In genomic region chr6:128521302-128521632, GRCh38 we compare ENCODE assay signal across 9 cellular contexts. TPM values are rescaled to one million over a fixed set of nuclear protein-coding genes. Genes with fewer than 3 reads are reported as not detected.
DNase-seq lines count a peak whose midpoint lies in the region; ATAC-seq and TF ChIP-seq lines count a peak whose summit lies in the region.
"Had no signal": no experiment of that assay in that cellular context is flagged by ENCODE, and none has a peak within 500 bp of the region (broad histone marks: within the 10 kb centered on the region; RNA-seq: fewer than 3 reads in every experiment).

No MANE protein-coding gene starts in this region.

- H3K4me1 Mint-ChIP-seq in natural killer cell treated with Interleukin-12 subunit alpha and Interleukin-12 subunit beta and Interleukin-15 and Interleukin-18, amount 100 ng/mL, for 72 hours (ENCODE audit: low read depth in 2 of 2) = peaks cover 6 to 13% of the 10 kb centered on the region in 2 donors

- H3K36me3 ChIP-seq in MG63 (no peaks in the 10 kb centered on the region), duodenal mucosa (ENCODE audit: control insufficient read depth in 1 of 2, insufficient read depth in 2 of 2, low read length in 2 of 2) (no peaks in the 10 kb centered on the region)

- peaks cover 7 to 12% of the 10 kb centered on the region in 2 donors for H3K4me1 ChIP-seq in duodenal mucosa (ENCODE audit: control insufficient read depth in 1 of 2, insufficient read depth in 2 of 2, low read length in 2 of 2)

- peaks cover 33 to 74% of the 10 kb centered on the region in 2 donors for H3K27me3 Mint-ChIP-seq in natural killer cell treated with Interleukin-12 subunit alpha and Interleukin-12 subunit beta and Interleukin-15 and Interleukin-18, amount 100 ng/mL, for 72 hours

- no peak for ATAC-seq in natural killer cell treated with Interleukin-12 subunit alpha and Interleukin-12 subunit beta and Interleukin-15 and Interleukin-18, amount 100 ng/mL, for 72 hours
- ATAC-seq in HG03025 (IDR thresholded peaks at IDR 0.05; ENCODE audit: low FRiP score, unreplicated experiment) = no peak
- ATAC-seq in GM19023 (IDR thresholded peaks at IDR 0.05; ENCODE audit: unreplicated experiment) = no peak

- H3K9ac ChIP-seq in duodenal mucosa (ENCODE audit: low read depth in 1 of 2, low read length in 2 of 2) = peak overlapping the region; percentile 77 to 86

- peak; percentile 59 for DNase-seq in AG10803 (ENCODE audit: low read depth)
- DNase-seq in MG63 = peak; percentile 24
- no peak for DNase-seq in natural killer cell treated with Interleukin-12 subunit alpha and Interleukin-12 subunit beta and Interleukin-15 and Interleukin-18, amount 100 ng/mL, for 72 hours (ENCODE audit: low spot score)
- no peak for DNase-seq in NCI-H187 treated with DMSO at 0.1 percent for 48 hours (lab: John Stamatoyannopoulos, UW)
- no peak for DNase-seq in activated CD4-positive, alpha-beta T cell treated with anti-CD3 and anti-CD28 coated beads, Interleukin-2, amount 50 U/mL, for 48 hours
- DNase-seq: NCI-H1417 treated with DMSO at 0.1 percent for 48 hours had no signal

- no peak overlapping the region for H3K27ac ChIP-seq in duodenal mucosa (ENCODE audit: low read depth, low read length)

- H3K27me3 ChIP-seq in MG63 (no peaks in the 10 kb centered on the region), duodenal mucosa (ENCODE audit: control insufficient read depth in 1 of 2, insufficient read depth in 2 of 2, low read length in 2 of 2) (peaks cover 0 to 7% of the 10 kb centered on the region in 2 donors)

- H3K4me3 ChIP-seq in AG10803 (ENCODE audit: low read length) (peak overlapping the region; percentile 76), MG63 (peak overlapping the region; percentile 84), duodenal mucosa (ENCODE audit: low read depth in 1 of 2, low read length in 2 of 2) (peak overlapping the region; percentile 63 to 79)

- TF ChIP-seq CTCF in AG10803 (conservative IDR thresholded peaks at IDR 0.05; ENCODE audit: low read length) = no peak

- H3K27ac Mint-ChIP-seq in natural killer cell treated with Interleukin-12 subunit alpha and Interleukin-12 subunit beta and Interleukin-15 and Interleukin-18, amount 100 ng/mL, for 72 hours = no peak overlapping the region

- no peaks in the 10 kb centered on the region for H3K9me3 ChIP-seq in MG63
- H3K9me3 ChIP-seq in duodenal mucosa (ENCODE audit: control insufficient read depth in 1 of 2, low read length in 2 of 2) = no peaks in the 10 kb centered on the region

- H3K9me3 Mint-ChIP-seq in natural killer cell treated with Interleukin-12 subunit alpha and Interleukin-12 subunit beta and Interleukin-15 and Interleukin-18, amount 100 ng/mL, for 72 hours = no peaks in the 10 kb centered on the region

- H3K4me3 Mint-ChIP-seq in natural killer cell treated with Interleukin-12 subunit alpha and Interleukin-12 subunit beta and Interleukin-15 and Interleukin-18, amount 100 ng/mL, for 72 hours = peak overlapping the region; percentile 85

- no peaks in the 10 kb centered on the region for H3K36me3 Mint-ChIP-seq in natural killer cell treated with Interleukin-12 subunit alpha and Interleukin-12 subunit beta and Interleukin-15 and Interleukin-18, amount 100 ng/mL, for 72 hours

RNA-seq across cellular contexts. Expression of gene PTPRK, which starts 0.9 kb away (rescaled TPM):
- total RNA-seq in MG63 (2014; rRNA removed; shearing (Covaris generic); ENCODE audit: low replicate concordance) = 9.7 and 33.7 TPM in 2 replicates
- total RNA-seq in natural killer cell treated with Interleukin-12 subunit alpha and Interleukin-12 subunit beta and Interleukin-15 and Interleukin-18, amount 100 ng/mL, for 72 hours = 10 to 100 TPM in 1 of 2 donors, under 1 TPM in 1; 0.59 to 13.8 TPM

Comparison
In these comparisons a context has a peak if more than half of its experiments do, and no peak if none do; other contexts are left out.
1. DNase-seq: peak in AG10803 (single experiment) and MG63 (single experiment); none in natural killer cell treated with Interleukin-12 subunit alpha and Interleukin-12 subunit beta and Interleukin-15 and Interleukin-18, amount 100 ng/mL, for 72 hours (single experiment), NCI-H187 treated with DMSO at 0.1 percent for 48 hours (single experiment) and activated CD4-positive, alpha-beta T cell treated with anti-CD3 and anti-CD28 coated beads, Interleukin-2, amount 50 U/mL, for 48 hours (0 of 2).
2. Peak in every context shown above with its lines, with median percentiles within 50 percentile points of each other: H3K4me3 ChIP-seq.